In the genomic region with DNA sequence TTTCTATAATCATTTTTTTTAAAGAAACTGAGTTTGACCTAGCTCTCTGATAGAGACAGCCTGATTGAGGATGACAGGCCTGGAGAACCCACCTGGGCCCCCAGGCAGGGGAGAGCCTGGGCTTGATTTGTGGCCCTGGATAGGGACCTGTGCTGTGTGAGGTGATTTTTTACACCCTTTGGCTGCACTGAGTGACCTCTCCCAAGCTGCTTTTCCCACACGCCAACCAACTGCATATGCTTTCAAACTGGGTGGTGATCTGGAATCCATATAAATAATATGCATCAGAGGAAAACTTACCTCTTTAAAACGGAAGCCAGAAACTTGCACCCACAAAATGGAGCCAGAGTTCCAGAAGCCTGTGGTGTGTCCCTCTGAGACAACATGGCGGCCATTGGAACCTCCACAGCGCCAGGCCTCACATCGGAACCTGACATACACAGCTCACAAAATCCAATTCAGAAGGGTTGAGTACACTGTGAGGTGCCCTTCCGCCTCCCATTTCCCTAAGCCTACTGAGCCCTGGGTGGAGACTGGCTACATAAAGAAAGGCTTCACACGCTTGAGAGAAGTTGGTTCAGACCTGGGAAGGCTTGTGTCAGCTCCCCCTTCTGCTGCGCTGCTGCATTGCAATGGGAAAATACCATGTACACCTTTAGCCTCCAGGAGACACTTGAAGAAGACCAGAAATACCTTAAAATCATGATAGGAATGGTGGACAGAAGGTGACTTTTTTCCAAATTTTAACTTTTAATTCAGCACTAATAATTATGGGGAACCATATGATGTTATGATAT, we compare ENCODE assay signal across 13 cellular contexts.
DNase-seq lines count a peak whose midpoint lies in the region; ATAC-seq, FAIRE-seq and TF ChIP-seq lines count a peak whose summit lies in the region.
"Had no signal": no experiment of that assay in that cellular context is flagged by ENCODE, and none has a peak within 500 bp of the region (broad histone marks: within the 10 kb centered on the region; RNA-seq: fewer than 3 reads in every experiment).

No MANE protein-coding gene starts in this region.

- no peak overlapping the region for H3K4ac ChIP-seq in H1 (replicated peaks; ENCODE audit: insufficient read length, low read depth, low read length)

- H2BK120ac ChIP-seq in H1 (replicated peaks; ENCODE audit: low read depth, low read length) = no peak overlapping the region

- no peak overlapping the region for H3K14ac ChIP-seq in H1 (ENCODE audit: insufficient read length)

- H3K79me1 ChIP-seq in H1 (ENCODE audit: low read depth, low read length) = no peaks in the 10 kb centered on the region

- H4K5ac ChIP-seq in H1 (ENCODE audit: insufficient read length, low read depth, low read length) = no peak overlapping the region

- no peak for TF ChIP-seq EP300 in H1 (IDR thresholded peaks at IDR 0.05; ENCODE audit: borderline replicate concordance in 1 of 2, low read depth in 2 of 2, low read length in 2 of 2)

- peak overlapping the region; percentile 93 for H2AFZ ChIP-seq in H1 (ENCODE audit: low read length)

- no peak overlapping the region for H2BK15ac ChIP-seq in H1 (ENCODE audit: low read length)

- H4K8ac ChIP-seq in H1 (ENCODE audit: extremely low read depth, insufficient read depth, low read length) = peak overlapping the region; percentile 88; the same call in 1 of the 2 replicates

- peak; percentile 59 to 71 for TF ChIP-seq RAD21 in H1 (IDR thresholded peaks at IDR 0.05 in 1 of 2, conservative IDR thresholded peaks at IDR 0.05 in 1 of 2; ENCODE audit: low read depth in 2 of 2, low read length in 2 of 2)

- TF ChIP-seq POLR2A in H1 (IDR thresholded peaks at IDR 0.05; ENCODE audit: control extremely low read depth in 1 of 2, low read depth in 2 of 2, low read length in 2 of 2) = no peak

- POLR2A ChIA-PET in H1 (lab: Charles Lee; ENCODE audit: partially characterized antibody) = no interaction called here

- peak; percentile 48 for FAIRE-seq in H1 (lab: Jason Lieb, UNC)

- H3K4me3 ChIP-seq in H1 (ENCODE audit: extremely low read depth in 1 of 4, insufficient read depth in 2 of 4, low read depth in 3 of 4, low read length in 4 of 4) = no peak overlapping the region

- WGBS in H1 (ENCODE audit: extremely low coverage in 1 of 2, insufficient coverage in 1 of 2, insufficient read length in 1 of 2, insufficient replicate concordance in 2 of 2, low coverage in 1 of 2, low lambda C conversion rate in 2 of 2, missing lambda C conversion rate in 1 of 2), 2 experiments = 75% methylated on average over 7 of the region's 8 CpGs; no CpG with 5 or more reads in 1 of the 2 experiments

- H2BK5ac ChIP-seq in H1 (ENCODE audit: low read depth, low read length) = no peak overlapping the region

- H2BK20ac ChIP-seq in H1 (ENCODE audit: low read length) = no peak overlapping the region

- H2AK5ac ChIP-seq in H1 (ENCODE audit: low read depth, low read length) = no peak overlapping the region

- H3K4me2 ChIP-seq in H1 (ENCODE audit: insufficient read depth in 1 of 2, low read depth in 2 of 2, low read length in 2 of 2) = no peak overlapping the region

- H3K9ac ChIP-seq in H1 (replicated peaks in 1 of 4; ENCODE audit: extremely low read depth in 1 of 4, low read depth in 3 of 4, low read length in 3 of 4) = no peak overlapping the region

- no peaks in the 10 kb centered on the region for H3K23me2 ChIP-seq in H1 (ENCODE audit: low read depth, low read length)

- no peaks in the 10 kb centered on the region for H3K36me3 ChIP-seq in H1 (ENCODE audit: control insufficient read depth in 2 of 4, insufficient read depth in 4 of 4, low read length in 3 of 4)

- CTCF ChIA-PET in H1 (lab: Charles Lee; ENCODE audit: partially characterized antibody) = interaction anchor here (0.7 to 2.5 kb wide), 24 partner anchors 8 to 1822 kb away, joined by 3 to 20 read pairs (median 4); no protein-coding TSS in a partner anchor

- H3K18ac ChIP-seq in H1 (ENCODE audit: extremely low read depth, low read length) = no peak overlapping the region

- no peak overlapping the region for H3K23ac ChIP-seq in H1 (ENCODE audit: insufficient read length)

- no peak overlapping the region for H3K27ac ChIP-seq in 22Rv1
- H3K27ac ChIP-seq in H1 (ENCODE audit: low read depth, low read length) = no peak overlapping the region

- H3K79me2 ChIP-seq in H1 (ENCODE audit: control insufficient read depth in 1 of 2, insufficient read depth in 2 of 2, low read length in 2 of 2) = no peaks in the 10 kb centered on the region

- H3K56ac ChIP-seq in H1 (replicated peaks; ENCODE audit: insufficient read length, low read depth, low read length) = no peak overlapping the region

- H3K9me3 ChIP-seq in H1 (ENCODE audit: insufficient read depth in 2 of 2, low read depth in 1 of 2, low read length in 1 of 2) = no peaks in the 10 kb centered on the region

- no peaks in the 10 kb centered on the region for H3K27me3 ChIP-seq in H1 (replicated peaks in 1 of 4; ENCODE audit: control insufficient read depth in 3 of 4, extremely low read depth in 1 of 4, insufficient read depth in 3 of 4, low read length in 3 of 4)

- no peaks in the 10 kb centered on the region for H4K20me1 ChIP-seq in H1 (replicated peaks in 1 of 2; ENCODE audit: control insufficient read depth in 1 of 2, insufficient read depth in 2 of 2, low read length in 2 of 2)

- no peak overlapping the region for H4K91ac ChIP-seq in H1 (replicated peaks; ENCODE audit: insufficient read length, low read length)

- peak; percentile 49 for TF ChIP-seq CTCF in 22Rv1 (IDR thresholded peaks at IDR 0.05)
- TF ChIP-seq CTCF in H1 (IDR thresholded peaks at IDR 0.05; ENCODE audit: control extremely low read depth in 1 of 3, insufficient read depth in 1 of 3, low read depth in 1 of 3, low read length in 3 of 3) = peak; percentile 72 to 89 (median 73)

- H2BK12ac ChIP-seq in H1 (ENCODE audit: low read depth, low read length) = no peak overlapping the region

- H3K4me1 ChIP-seq in H1 (replicated peaks in 1 of 4; ENCODE audit: control insufficient read depth in 3 of 4, insufficient read depth in 4 of 4, low read length in 3 of 4) = no peaks in the 10 kb centered on the region

- peak; percentile 74 for DNase-seq in ELF-1 (ENCODE audit: low read depth, low spot score)
- DNase-seq in NCI-H69 (lab: John Stamatoyannopoulos, UW) = peak; percentile 69
- peak in 1 of 2 experiments; percentile 77 for DNase-seq in H1 (ENCODE audit: low read depth in 1 of 2, low spot score in 2 of 2)
- no peak for DNase-seq in NCI-H2029 treated with DMSO at 0.1 percent for 48 hours (lab: John Stamatoyannopoulos, UW)
- DNase-seq: CD8-positive, alpha-beta memory T cell; stimulated activated CD4-positive, alpha-beta T cell treated with anti-CD3 and anti-CD28 coated beads, Interleukin-1b, Interleukin-23, amount 100 ng/mL, for 48 hours; substantia nigra had no signal

- ATAC-seq in HG02571 (IDR thresholded peaks at IDR 0.05; ENCODE audit: unreplicated experiment) = no peak
- no peak for ATAC-seq in GM21528 (IDR thresholded peaks at IDR 0.05; ENCODE audit: low FRiP score, unreplicated experiment)
- no peak for ATAC-seq in GM21717 (IDR thresholded peaks at IDR 0.05; ENCODE audit: unreplicated experiment)
- ATAC-seq: activated T-helper 17 cell treated with anti-CD3 and anti-CD28 coated beads, Interleukin-2, amount 50 U/mL, for 72 hours; naive thymus-derived CD8-positive, alpha-beta T cell had no signal

TF ChIP-seq in H1, 55 proteins besides CTCF, POLR2A, EP300 and RAD21:
- TF ChIP-seq SP1 (IDR thresholded peaks at IDR 0.05; ENCODE audit: low read depth, low read length) (no peak), YY1 (IDR thresholded peaks at IDR 0.05; ENCODE audit: low read depth, low read length) (peak; percentile 73)
